9 cellular contexts compared by ENCODE assay signal in the genomic region with DNA sequence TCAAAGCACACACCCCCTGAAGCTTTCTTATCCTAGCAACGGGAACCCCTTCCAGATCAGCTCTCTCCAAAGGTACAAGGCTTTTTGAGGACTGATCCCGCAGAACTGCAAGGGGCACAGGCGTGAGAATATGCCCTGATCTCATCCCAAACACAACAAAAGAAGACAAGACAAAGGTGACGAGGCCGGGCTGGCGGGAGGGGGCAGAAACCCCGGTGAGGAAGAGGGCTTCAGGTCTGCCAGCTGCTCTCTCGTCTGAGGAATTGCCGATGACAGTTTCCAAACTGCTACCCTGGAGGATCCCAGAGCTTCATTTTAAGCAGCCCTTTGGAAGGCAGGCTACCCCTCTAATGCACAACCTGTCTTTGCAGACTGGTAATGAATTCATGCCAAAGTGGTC. TPM values are rescaled to one million over a fixed set of nuclear protein-coding genes. Genes with fewer than 3 reads are reported as not detected.
DNase-seq lines count a peak whose midpoint lies in the region; ATAC-seq and TF ChIP-seq lines count a peak whose summit lies in the region.
"Had no signal": no experiment of that assay in that cellular context is flagged by ENCODE, and none has a peak within 500 bp of the region (broad histone marks: within the 10 kb centered on the region; RNA-seq: fewer than 3 reads in every experiment).

No MANE protein-coding gene starts in this region.

- no peak for TF ChIP-seq POLR2A in transverse colon (IDR thresholded peaks at IDR 0.05)

- peak overlapping the region in 6 of 10 donors; percentile 64 to 100 (median 96) for H3K27ac ChIP-seq in heart right ventricle
- no peak overlapping the region for H3K27ac ChIP-seq in lower lobe of right lung
- H3K27ac ChIP-seq in transverse colon = peak overlapping the region; percentile 94 to 100 (median 98)

- H3K4me1 Mint-ChIP-seq in activated naive CD8-positive, alpha-beta T cell treated with anti-CD3 and anti-CD28 coated beads, Interleukin-2, amount 50 U/mL, for 24 hours = peaks cover 36% of the 10 kb centered on the region

- H3K4me1 ChIP-seq in heart right ventricle (peaks cover 8 to 60% (median 42%) of the 10 kb centered on the region in 9 donors), lower lobe of right lung (peaks cover 33% of the 10 kb centered on the region), transverse colon (peaks cover 11 to 42% (median 34%) of the 10 kb centered on the region in 4 donors)

- 32 to 35% methylated on average over 9 of the region's 9 CpGs for WGBS in heart right ventricle, 2 donors
- 60% methylated on average over 9 of the region's 9 CpGs; no CpG with 5 or more reads in 1 of the 2 donors for WGBS in transverse colon (ENCODE audit: low coverage in 1 of 2), 2 donors

- intact Hi-C loops in heart right ventricle (cut with DNase I) (no loop called here), Right ventricle myocardium inferior (cut with DNase I) (no loop called here), lower lobe of right lung (cut with DNase I) (no loop called here), transverse colon (cut with DNase I; ENCODE audit: low total_unique reads) (no loop called here)

- in situ Hi-C loops in transverse colon (cut with MboI; ENCODE audit: low pct_ligation_motif_present in 1 of 4, low pct_unique_long_range_greater_than_20kb in 1 of 4, low sequenced_read_pairs in 3 of 4) = loop anchor here in 2 of 4 donors (25.0 kb wide), 2 partner anchors 206 to 569 kb away; a partner anchor contains a TSS

- H3K9me3 Mint-ChIP-seq in activated naive CD8-positive, alpha-beta T cell treated with anti-CD3 and anti-CD28 coated beads, Interleukin-2, amount 50 U/mL, for 24 hours = no peaks in the 10 kb centered on the region

- peak overlapping the region in 6 of 10 donors; percentile 4 to 92 (median 88) for H3K4me3 ChIP-seq in heart right ventricle
- H3K4me3 ChIP-seq in lower lobe of right lung = peak overlapping the region; percentile 74
- peak overlapping the region in 1 of 4 donors; percentile 91 for H3K4me3 ChIP-seq in transverse colon

- H3K4me3 Mint-ChIP-seq in activated naive CD8-positive, alpha-beta T cell treated with anti-CD3 and anti-CD28 coated beads, Interleukin-2, amount 50 U/mL, for 24 hours = peak overlapping the region; percentile 99

- no peak for ATAC-seq in heart right ventricle
- no peak for ATAC-seq in Right ventricle myocardium inferior
- ATAC-seq in activated naive CD8-positive, alpha-beta T cell treated with anti-CD3 and anti-CD28 coated beads, Interleukin-2, amount 50 U/mL, for 24 hours = no peak
- ATAC-seq in lower lobe of right lung = no peak

- H3K36me3 ChIP-seq in heart right ventricle (peaks cover 0 to 14% (median 0%) of the 10 kb centered on the region in 9 donors), lower lobe of right lung (peaks cover 9% of the 10 kb centered on the region), transverse colon (no peaks in the 10 kb centered on the region)

- H3K36me3 Mint-ChIP-seq in activated naive CD8-positive, alpha-beta T cell treated with anti-CD3 and anti-CD28 coated beads, Interleukin-2, amount 50 U/mL, for 24 hours (ENCODE audit: low read depth) = peaks cover 21% of the 10 kb centered on the region

- TF ChIP-seq EP300 in transverse colon (IDR thresholded peaks at IDR 0.05; ENCODE audit: low read depth) = no peak

- TF ChIP-seq CTCF in heart right ventricle (IDR thresholded peaks at IDR 0.05) (no peak), lower lobe of right lung (IDR thresholded peaks at IDR 0.05) (no peak), transverse colon (IDR thresholded peaks at IDR 0.05) (no peak)

- H3K9me3 ChIP-seq in heart right ventricle (no peaks in the 10 kb centered on the region), lower lobe of right lung (no peaks in the 10 kb centered on the region), transverse colon (no peaks in the 10 kb centered on the region)

- H3K27me3 ChIP-seq in heart right ventricle (peaks cover 0 to 15% (median 0%) of the 10 kb centered on the region in 7 donors), lower lobe of right lung (ENCODE audit: low read depth) (no peaks in the 10 kb centered on the region), transverse colon (no peaks in the 10 kb centered on the region)

- peak overlapping the region; percentile 94 for H3K27ac Mint-ChIP-seq in activated naive CD8-positive, alpha-beta T cell treated with anti-CD3 and anti-CD28 coated beads, Interleukin-2, amount 50 U/mL, for 24 hours

- no peaks in the 10 kb centered on the region for H3K27me3 Mint-ChIP-seq in activated naive CD8-positive, alpha-beta T cell treated with anti-CD3 and anti-CD28 coated beads, Interleukin-2, amount 50 U/mL, for 24 hours

- DNase-seq in heart right ventricle = no peak
- DNase-seq in Right ventricle myocardium inferior (ENCODE audit: missing footprints) = no peak
- no peak for DNase-seq in activated naive CD8-positive, alpha-beta T cell treated with anti-CD3 and anti-CD28 coated beads, Interleukin-2, amount 50 U/mL, for 24 hours
- no peak for DNase-seq in lower lobe of right lung
- DNase-seq in transverse colon = no peak
- no peak for DNase-seq in stimulated activated CD4-positive, alpha-beta T cell treated with anti-CD3 and anti-CD28 coated beads, Interleukin-1b, Interleukin-23, amount 100 ng/mL, for 48 hours
- DNase-seq in NCI-H2196 treated with DMSO at 0.1 percent for 48 hours (lab: John Stamatoyannopoulos, UW; ENCODE audit: unreplicated experiment) = no peak
- no peak for DNase-seq in CD1c-positive myeloid dendritic cell (ENCODE audit: extremely low spot score)
- DNase-seq: NCI-H748 treated with DMSO at 0.1 percent for 48 hours had no signal

RNA-seq across cellular contexts. Expression of a gene that starts 3.4 kb away (rescaled TPM):
- total RNA-seq in heart right ventricle = 10 to 100 TPM; 26.5 to 41.6 (median 31.7) TPM
- 10 to 100 TPM; 12.3 to 13.9 TPM for polyA plus RNA-seq in heart right ventricle
- total RNA-seq in Right ventricle myocardium inferior = 25.4 TPM
- 48.4 TPM for total RNA-seq in lower lobe of right lung
- total RNA-seq in transverse colon = 10 to 100 TPM; 34.0 to 68.5 (median 49.8) TPM

RNA-seq across cellular contexts. Expression of a gene that starts 4.3 kb away (rescaled TPM):
- total RNA-seq in heart right ventricle (10 to 100 TPM in 3 of 10 donors, 1 to 10 TPM in 7; 4.8 to 13.2 (median 8.0) TPM), Right ventricle myocardium inferior (6.9 TPM), lower lobe of right lung (7.6 TPM), transverse colon (10 to 100 TPM in 1 of 4 donors, 1 to 10 TPM in 3; 1.6 to 11.2 (median 5.5) TPM)
- 1 to 10 TPM; 3.4 to 7.2 TPM for polyA plus RNA-seq in heart right ventricle

RNA-seq across cellular contexts. Expression of a gene that starts 23.8 kb away (rescaled TPM):
- total RNA-seq in heart right ventricle (10 to 100 TPM in 4 of 10 donors, 1 to 10 TPM in 6; 7.0 to 17.0 (median 9.6) TPM), Right ventricle myocardium inferior (8.8 TPM), lower lobe of right lung (57.0 TPM), transverse colon (10 to 100 TPM in 1 of 4 donors, 1 to 10 TPM in 2, not detected in 1; 4.6 to 13.1 (median 7.2) TPM)
- polyA plus RNA-seq in heart right ventricle = 10 to 100 TPM in 1 of 2 donors, 1 to 10 TPM in 1; 6.0 to 16.6 TPM

RNA-seq across cellular contexts. Expression of a gene that starts 33.4 kb away (rescaled TPM):
- total RNA-seq in heart right ventricle (10 to 100 TPM; 46.9 to 88.9 (median 54.5) TPM), Right ventricle myocardium inferior (80.6 TPM), lower lobe of right lung (69.2 TPM), transverse colon (10 to 100 TPM; 29.9 to 57.2 (median 47.4) TPM)
- polyA plus RNA-seq in heart right ventricle = 100 to 1,000 TPM; 151 to 228 TPM

RNA-seq across cellular contexts. Expression of a gene that starts 42.2 kb away (rescaled TPM):
- total RNA-seq in heart right ventricle = 10 to 100 TPM in 4 of 10 donors, 1 to 10 TPM in 6; 5.5 to 25.3 (median 8.2) TPM
- polyA plus RNA-seq in heart right ventricle = 10 to 100 TPM; 19.1 to 65.5 TPM
- 9.7 TPM for total RNA-seq in Right ventricle myocardium inferior
- total RNA-seq in lower lobe of right lung = 70.7 TPM
- 10 to 100 TPM; 44.9 to 52.4 (median 49.9) TPM for total RNA-seq in transverse colon
